In the genomic region with DNA sequence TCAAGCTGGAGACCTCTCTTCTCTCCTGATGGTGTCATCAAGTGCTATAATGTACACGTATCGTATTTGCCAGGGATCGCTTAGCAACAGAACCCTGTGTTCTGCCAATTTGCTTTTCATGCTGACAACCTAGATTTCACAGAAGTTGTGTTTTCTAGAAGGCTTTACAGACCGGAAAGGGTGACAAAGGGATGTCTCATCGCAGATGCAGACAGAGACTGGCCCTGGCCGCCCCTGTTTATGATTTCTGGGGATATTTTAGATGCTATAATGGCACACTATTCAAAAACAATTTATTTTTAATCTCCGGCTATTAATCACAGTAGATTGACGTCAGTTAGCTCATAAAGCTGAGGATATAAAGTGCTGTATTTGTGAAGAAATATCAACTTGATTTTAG, we compare ENCODE assay signal across 13 cellular contexts.
A peak's percentile ranks its signal among the peaks of the same experiment; 100 is the strongest.
DNase-seq lines count a peak whose midpoint lies in the region; ATAC-seq, FAIRE-seq and TF ChIP-seq lines count a peak whose summit lies in the region.
"Had no signal": no experiment of that assay in that cellular context is flagged by ENCODE, and none has a peak within 500 bp of the region (broad histone marks: within the 10 kb centered on the region; RNA-seq: fewer than 3 reads in every experiment).

No MANE protein-coding gene starts in this region.

- TF ChIP-seq CTCF in AG10803 (conservative IDR thresholded peaks at IDR 0.05; ENCODE audit: low read length): no peak
- no peak for TF ChIP-seq CTCF in astrocyte (IDR thresholded peaks at IDR 0.05; ENCODE audit: insufficient read depth, low read depth, low read length)
- TF ChIP-seq CTCF in keratinocyte (optimal IDR thresholded peaks at IDR 0.05 in 1 of 3, IDR thresholded peaks at IDR 0.05 in 1 of 3, conservative IDR thresholded peaks at IDR 0.05 in 1 of 3; ENCODE audit: extremely low read depth in 1 of 3, insufficient read depth in 2 of 3, low read length in 3 of 3): no peak
- TF ChIP-seq CTCF in glutamatergic neuron (IDR thresholded peaks at IDR 0.05; ENCODE audit: partially characterized antibody, unreplicated experiment): no peak
- no peak for TF ChIP-seq CTCF in D721Med (IDR thresholded peaks at IDR 0.05; ENCODE audit: insufficient read depth, missing control alignments)

- peaks cover 2% of the 10 kb centered on the region for H3K27me3 Mint-ChIP-seq in astrocyte (ENCODE audit: low read depth, unreplicated experiment)
- no peaks in the 10 kb centered on the region for H3K27me3 Mint-ChIP-seq in glutamatergic neuron (ENCODE audit: unreplicated experiment)
- H3K27me3 Mint-ChIP-seq: activated CD4-positive, alpha-beta memory T cell treated with anti-CD3 and anti-CD28 coated beads for 36 hours; activated naive CD8-positive, alpha-beta T cell treated with anti-CD3 and anti-CD28 coated beads, Interleukin-2, amount 10 ng/mL, durations not matched to agents 7 days and 5 days; CD4-positive, CD25-positive, alpha-beta regulatory T cell had no signal

- no peak for ATAC-seq in left colon

- H3K27me3 ChIP-seq in astrocyte (ENCODE audit: insufficient read depth, low read length) (no peaks in the 10 kb centered on the region), keratinocyte (ENCODE audit: control insufficient read depth, extremely low read depth, insufficient read depth, low read length) (no peaks in the 10 kb centered on the region)

- no peaks in the 10 kb centered on the region for H3K36me3 Mint-ChIP-seq in astrocyte (ENCODE audit: low read depth, unreplicated experiment)
- H3K36me3 Mint-ChIP-seq in glutamatergic neuron (ENCODE audit: unreplicated experiment): no peaks in the 10 kb centered on the region
- H3K36me3 Mint-ChIP-seq: activated CD4-positive, alpha-beta memory T cell treated with anti-CD3 and anti-CD28 coated beads for 36 hours; activated naive CD8-positive, alpha-beta T cell treated with anti-CD3 and anti-CD28 coated beads, Interleukin-2, amount 10 ng/mL, durations not matched to agents 7 days and 5 days; CD4-positive, CD25-positive, alpha-beta regulatory T cell had no signal

- H3K4me3 Mint-ChIP-seq in astrocyte (ENCODE audit: unreplicated experiment): no peak overlapping the region
- H3K4me3 Mint-ChIP-seq in glutamatergic neuron (ENCODE audit: unreplicated experiment): no peak overlapping the region
- H3K4me3 Mint-ChIP-seq: activated CD4-positive, alpha-beta memory T cell treated with anti-CD3 and anti-CD28 coated beads for 36 hours; activated naive CD8-positive, alpha-beta T cell treated with anti-CD3 and anti-CD28 coated beads, Interleukin-2, amount 10 ng/mL, durations not matched to agents 7 days and 5 days; CD4-positive, CD25-positive, alpha-beta regulatory T cell had no signal

- H3K9me3 ChIP-seq in astrocyte (ENCODE audit: insufficient read depth, low read depth, low read length) (no peaks in the 10 kb centered on the region), keratinocyte (ENCODE audit: control insufficient read depth, low read depth, low read length) (no peaks in the 10 kb centered on the region)
- H3K9me3 ChIP-seq: left ventricle myocardium inferior had no signal

- H3K4me1 ChIP-seq in astrocyte (ENCODE audit: insufficient read depth, low read length) (peaks cover 12% of the 10 kb centered on the region), keratinocyte (ENCODE audit: control insufficient read depth, extremely low read depth, insufficient read depth, low read length) (no peaks in the 10 kb centered on the region)
- H3K4me1 ChIP-seq: left ventricle myocardium inferior had no signal

- H3K9me3 Mint-ChIP-seq in astrocyte (ENCODE audit: unreplicated experiment) (no peaks in the 10 kb centered on the region), glutamatergic neuron (ENCODE audit: unreplicated experiment) (no peaks in the 10 kb centered on the region)
- H3K9me3 Mint-ChIP-seq: activated CD4-positive, alpha-beta memory T cell treated with anti-CD3 and anti-CD28 coated beads for 36 hours; activated naive CD8-positive, alpha-beta T cell treated with anti-CD3 and anti-CD28 coated beads, Interleukin-2, amount 10 ng/mL, durations not matched to agents 7 days and 5 days had no signal

- H3K9me1 ChIP-seq in keratinocyte (ENCODE audit: control insufficient read depth, extremely low read depth, insufficient read depth, low read length): no peaks in the 10 kb centered on the region

- intact Hi-C loops in left colon (cut with DNase I, micrococcal nuclease): no loop called here

- H3K9ac ChIP-seq in astrocyte (ENCODE audit: low read length) (peak overlapping the region; percentile 70), keratinocyte (ENCODE audit: control insufficient read depth, extremely low read depth, insufficient read depth, low read length) (peak overlapping the region; percentile 61)

- DNase-seq in AG10803 (ENCODE audit: low read depth) (peak; percentile 67), M059J (ENCODE audit: low read depth) (peak; percentile 81), astrocyte (ENCODE audit: low read depth) (peak; percentile 81), keratinocyte (ENCODE audit: low read depth, low spot score) (no peak), NCI-H187 treated with DMSO at 0.1 percent for 48 hours (lab: John Stamatoyannopoulos, UW) (no peak), glutamatergic neuron (no peak), left colon (no peak), D721Med (ENCODE audit: insufficient read length, low spot score) (no peak)
- DNase-seq: activated CD4-positive, alpha-beta memory T cell treated with anti-CD3 and anti-CD28 coated beads for 36 hours; activated naive CD8-positive, alpha-beta T cell treated with anti-CD3 and anti-CD28 coated beads, Interleukin-2, amount 10 ng/mL, durations not matched to agents 7 days and 5 days; CD4-positive, CD25-positive, alpha-beta regulatory T cell; left ventricle myocardium inferior; NCI-H510A had no signal

- no peaks in the 10 kb centered on the region for H3K36me3 ChIP-seq in astrocyte (ENCODE audit: insufficient read depth, low read length)
- no peaks in the 10 kb centered on the region for H3K36me3 ChIP-seq in keratinocyte (ENCODE audit: control insufficient read depth in 2 of 2, extremely low read depth in 1 of 2, insufficient read depth in 2 of 2, low read length in 2 of 2)
- H3K36me3 ChIP-seq: left ventricle myocardium inferior had no signal

- H3K27ac Mint-ChIP-seq in astrocyte (ENCODE audit: unreplicated experiment): peak overlapping the region; percentile 19
- H3K27ac Mint-ChIP-seq in glutamatergic neuron (ENCODE audit: unreplicated experiment): no peak overlapping the region
- H3K27ac Mint-ChIP-seq: activated CD4-positive, alpha-beta memory T cell treated with anti-CD3 and anti-CD28 coated beads for 36 hours; activated naive CD8-positive, alpha-beta T cell treated with anti-CD3 and anti-CD28 coated beads, Interleukin-2, amount 10 ng/mL, durations not matched to agents 7 days and 5 days; CD4-positive, CD25-positive, alpha-beta regulatory T cell had no signal

- peak overlapping the region; percentile 49 for H2AFZ ChIP-seq in astrocyte (ENCODE audit: low read depth, low read length)
- H2AFZ ChIP-seq in keratinocyte (ENCODE audit: control insufficient read depth, low read length): peak overlapping the region; percentile 53

- H4K20me1 ChIP-seq in astrocyte (ENCODE audit: insufficient read depth, low read length): no peaks in the 10 kb centered on the region
- H4K20me1 ChIP-seq in keratinocyte (ENCODE audit: control insufficient read depth, extremely low read depth, insufficient read depth, low read length): no peaks in the 10 kb centered on the region

- H3K4me3 ChIP-seq in AG10803 (ENCODE audit: low read length): no peak overlapping the region
- peak overlapping the region; percentile 24 for H3K4me3 ChIP-seq in astrocyte (ENCODE audit: insufficient read depth, low read depth, low read length)
- no peak overlapping the region for H3K4me3 ChIP-seq in keratinocyte (ENCODE audit: control insufficient read depth in 2 of 3, extremely low read depth in 1 of 3, insufficient read depth in 2 of 3, low read depth in 1 of 3, low read length in 3 of 3)
- H3K4me3 ChIP-seq: left ventricle myocardium inferior had no signal

- peak overlapping the region; percentile 67 for H3K27ac ChIP-seq in astrocyte (ENCODE audit: low read depth, low read length)
- H3K27ac ChIP-seq in keratinocyte (ENCODE audit: control insufficient read depth, insufficient read depth, low read length): peak overlapping the region; percentile 72
- H3K27ac ChIP-seq: left ventricle myocardium inferior had no signal

- dilution Hi-C loops in keratinocyte (cut with MboI; ENCODE audit: extremely low pct_ligation_motif_present, low sequenced_read_pairs): no loop called here

- FAIRE-seq in astrocyte (lab: Jason Lieb, UNC) (peak; percentile 68), keratinocyte (lab: Jason Lieb, UNC) (peak; percentile 26), D721Med (lab: Jason Lieb, UNC) (no peak)

- H3K4me2 ChIP-seq in astrocyte (ENCODE audit: low read length) (peak overlapping the region; percentile 77), keratinocyte (ENCODE audit: control insufficient read depth, extremely low read depth, insufficient read depth, low read depth, low read length) (peak overlapping the region; percentile 46)

- H3K4me1 Mint-ChIP-seq in astrocyte (ENCODE audit: low read depth, unreplicated experiment): peaks cover 2% of the 10 kb centered on the region
- H3K4me1 Mint-ChIP-seq in glutamatergic neuron (ENCODE audit: low read depth, unreplicated experiment): peaks cover under 1% of the 10 kb centered on the region
- H3K4me1 Mint-ChIP-seq: activated naive CD8-positive, alpha-beta T cell treated with anti-CD3 and anti-CD28 coated beads, Interleukin-2, amount 10 ng/mL, durations not matched to agents 7 days and 5 days; CD4-positive, CD25-positive, alpha-beta regulatory T cell had no signal

- H3K79me2 ChIP-seq in astrocyte (ENCODE audit: insufficient read depth, low read length): no peaks in the 10 kb centered on the region
- no peaks in the 10 kb centered on the region for H3K79me2 ChIP-seq in keratinocyte (ENCODE audit: control insufficient read depth, insufficient read depth, low read length)

Comparison
In these comparisons a context has a peak if more than half of its experiments do, and no peak if none do; other contexts are left out.
1. DNase-seq: peak in AG10803 (single experiment), M059J (single experiment) and astrocyte (single experiment); none in keratinocyte (single experiment), NCI-H187 treated with DMSO at 0.1 percent for 48 hours (single experiment), glutamatergic neuron (single experiment), left colon (0 of 2) and D721Med (single experiment).